Comparison of ENCODE assay signal across 1 cellular context in the genomic region with DNA sequence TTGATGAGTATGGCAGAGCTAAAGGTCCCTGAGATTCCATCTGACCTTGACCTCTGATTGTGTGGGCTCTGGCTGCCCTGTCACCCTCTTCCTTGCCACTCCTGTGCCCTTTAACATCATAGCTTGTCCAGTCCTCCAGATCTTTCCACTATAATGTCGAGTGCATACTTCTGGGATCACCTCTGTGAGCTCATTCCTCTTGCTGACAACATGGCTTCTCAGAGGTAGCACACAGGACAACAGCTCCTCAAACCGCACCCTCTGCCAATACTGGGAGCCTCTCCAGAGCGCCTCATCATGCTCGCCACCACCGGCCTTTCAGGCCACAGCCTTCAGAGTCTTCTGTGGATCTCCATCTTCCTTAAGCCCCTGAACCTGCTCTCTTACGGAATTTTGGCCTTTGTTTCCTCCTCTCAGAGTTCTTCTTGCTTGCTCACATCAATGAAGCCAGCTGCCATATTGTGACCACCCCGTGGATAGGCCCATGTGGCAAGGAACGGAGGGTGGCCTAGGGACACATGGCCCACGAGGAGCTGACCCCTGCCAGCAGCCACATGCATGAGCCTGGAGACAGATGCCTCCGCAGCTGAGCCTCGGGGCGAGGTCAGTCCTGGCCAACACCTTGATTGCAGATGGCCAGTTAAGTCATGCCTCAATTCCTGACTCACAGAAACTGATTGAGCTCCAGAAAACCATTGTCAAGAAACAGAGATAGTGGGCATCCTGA.
A peak's percentile ranks its signal among the peaks of the same experiment; 100 is the strongest.
TF ChIP-seq lines count a peak whose summit lies in the region.

No MANE protein-coding gene starts in this region.

TF ChIP-seq in HepG2, 621 proteins besides CTCF, POLR2A, EP300 and RAD21:
- TF ChIP-seq, protein P1, sequence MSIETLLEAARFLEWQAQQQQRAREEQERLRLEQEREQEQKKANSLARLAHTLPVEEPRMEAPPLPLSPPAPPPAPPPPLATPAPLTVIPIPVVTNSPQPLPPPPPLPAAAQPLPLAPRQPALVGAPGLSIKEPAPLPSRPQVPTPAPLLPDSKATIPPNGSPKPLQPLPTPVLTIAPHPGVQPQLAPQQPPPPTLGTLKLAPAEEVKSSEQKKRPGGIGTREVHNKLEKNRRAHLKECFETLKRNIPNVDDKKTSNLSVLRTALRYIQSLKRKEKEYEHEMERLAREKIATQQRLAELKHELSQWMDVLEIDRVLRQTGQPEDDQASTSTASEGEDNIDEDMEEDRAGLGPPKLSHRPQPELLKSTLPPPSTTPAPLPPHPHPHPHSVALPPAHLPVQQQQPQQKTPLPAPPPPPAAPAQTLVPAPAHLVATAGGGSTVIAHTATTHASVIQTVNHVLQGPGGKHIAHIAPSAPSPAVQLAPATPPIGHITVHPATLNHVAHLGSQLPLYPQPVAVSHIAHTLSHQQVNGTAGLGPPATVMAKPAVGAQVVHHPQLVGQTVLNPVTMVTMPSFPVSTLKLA (IDR thresholded peaks at IDR 0.05) = peak; percentile 43; the same call in 1 of the 2 replicates
- TF ChIP-seq ZFP82 (CRISPR knock-in tag; IDR thresholded peaks at IDR 0.05; ENCODE audit: borderline replicate concordance) (no peak), ZNF543 (CRISPR knock-in tag; IDR thresholded peaks at IDR 0.05) (peak; percentile 60; the same call in 1 of the 2 replicates), ARID2 (CRISPR knock-in tag; IDR thresholded peaks at IDR 0.05; ENCODE audit: borderline replicate concordance) (no peak)
TF ChIP-seq in HepG2: peak in this region for 2.
